1 cellular context compared by ENCODE assay signal in the genomic region with DNA sequence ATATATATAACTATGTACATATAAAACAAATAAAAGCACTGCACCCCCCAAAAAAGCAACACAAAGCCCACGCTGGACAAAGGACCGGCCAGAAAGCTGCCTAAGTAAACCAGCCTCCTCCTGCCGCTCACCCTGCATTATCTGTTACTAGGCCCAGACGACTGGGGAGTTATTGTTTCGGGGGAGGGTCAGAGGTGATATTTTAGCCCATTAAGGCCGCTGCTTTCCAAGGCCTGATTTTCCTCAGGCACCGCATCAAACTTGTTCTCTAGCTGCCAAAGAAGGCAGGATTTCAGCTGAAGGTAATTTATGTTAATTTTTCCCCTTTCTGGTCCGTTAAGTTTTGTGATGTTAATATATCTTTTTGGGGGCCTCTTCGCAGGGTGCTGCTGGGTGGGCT.
A peak's percentile ranks its signal among the peaks of the same experiment; 100 is the strongest.
TF ChIP-seq lines count a peak whose summit lies in the region.

No MANE protein-coding gene starts in this region.

TF ChIP-seq in K562, 482 proteins besides CTCF, POLR2A, EP300 and RAD21:
- TF ChIP-seq SPI1 (IDR thresholded peaks at IDR 0.05; ENCODE audit: borderline replicate concordance, low read depth, low read length) (no peak), HNRNPH1 (optimal IDR thresholded peaks at IDR 0.05; ENCODE audit: low read depth, low read length) (no peak), KHSRP (IDR thresholded peaks at IDR 0.05) (no peak), MYC (IDR thresholded peaks at IDR 0.05; ENCODE audit: low read depth, low read length) (no peak), MYC (CRISPR knock-in tag; IDR thresholded peaks at IDR 0.05; ENCODE audit: borderline replicate concordance, low read depth) (no peak)
- TF ChIP-seq, protein P1, sequence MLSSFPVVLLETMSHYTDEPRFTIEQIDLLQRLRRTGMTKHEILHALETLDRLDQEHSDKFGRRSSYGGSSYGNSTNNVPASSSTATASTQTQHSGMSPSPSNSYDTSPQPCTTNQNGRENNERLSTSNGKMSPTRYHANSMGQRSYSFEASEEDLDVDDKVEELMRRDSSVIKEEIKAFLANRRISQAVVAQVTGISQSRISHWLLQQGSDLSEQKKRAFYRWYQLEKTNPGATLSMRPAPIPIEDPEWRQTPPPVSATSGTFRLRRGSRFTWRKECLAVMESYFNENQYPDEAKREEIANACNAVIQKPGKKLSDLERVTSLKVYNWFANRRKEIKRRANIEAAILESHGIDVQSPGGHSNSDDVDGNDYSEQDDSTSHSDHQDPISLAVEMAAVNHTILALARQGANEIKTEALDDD (IDR thresholded peaks at IDR 0.05) = peak; percentile 45; the same call in 1 of the 2 replicates
